22 cellular contexts compared by ENCODE assay signal in genomic region chr12:3671330-3672112, GRCh38.
"Had no signal": no experiment of that assay in that cellular context is flagged by ENCODE, and none has a peak within 500 bp of the region (broad histone marks: within the 10 kb centered on the region; RNA-seq: fewer than 3 reads in every experiment).

No MANE protein-coding gene starts in this region.

- H3K4me3 ChIP-seq: Peyer's patch, SJSA1 had no signal

- H3K27ac ChIP-seq: KMS-11, Peyer's patch, SJSA1 had no signal

- H3K9ac ChIP-seq: KMS-11 had no signal

- H3K27me3 ChIP-seq: Peyer's patch had no signal

- DNase-seq: activated CD4-positive, alpha-beta T cell treated with anti-CD3 and anti-CD28 coated beads for 4 hours; activated CD8-positive, alpha-beta T cell treated with anti-CD3 and anti-CD28 coated beads for 36 hours; activated gamma-delta T cell; activated naive CD4-positive, alpha-beta T cell treated with anti-CD3 and anti-CD28 coated beads for 36 hours; activated T-cell treated with anti-CD3 and anti-CD28 coated beads, Interleukin-2, amount 50 U/mL, for 48 hours; amygdala; NCI-H1092 treated with DMSO at 0.1 percent for 48 hours; NCI-H1417 treated with DMSO at 0.1 percent for 48 hours; NCI-H1694; NCI-H2029; NCI-H2107; NCI-H2171 treated with DMSO at 0.1 percent for 48 hours; NCI-H345; NCI-H510A; NCI-H526 treated with DMSO at 0.1 percent for 48 hours; NCI-H82; OCI-M1; Peyer's patch; SHP77 had no signal

- H3K4me1 ChIP-seq: Peyer's patch, SJSA1 had no signal

- H3K36me3 ChIP-seq: SJSA1 had no signal

- ATAC-seq: activated CD4-positive, CD25-positive, alpha-beta regulatory T cell treated with anti-CD3 and anti-CD28 coated beads, Interleukin-2, amount 50 U/mL, for 24 hours; activated CD8-positive, alpha-beta T cell treated with anti-CD3 and anti-CD28 coated beads for 36 hours had no signal

- H3K9me3 ChIP-seq: Peyer's patch, SJSA1 had no signal

- H3K4me2 ChIP-seq: KMS-11 had no signal
